1 cellular context compared by ENCODE assay signal in genomic region chr1:221832151-221832550, GRCh38.
TF ChIP-seq lines count a peak whose summit lies in the region.

No MANE protein-coding gene starts in this region.

TF ChIP-seq in IMR-90, 13 proteins besides CTCF, POLR2A, EP300 and RAD21:
- TF ChIP-seq CEBPB (IDR thresholded peaks at IDR 0.05; ENCODE audit: low read depth, low read length), result no peak
- TF ChIP-seq BHLHE40 (IDR thresholded peaks at IDR 0.05; ENCODE audit: low read depth, low read length), result no peak
- no peak for TF ChIP-seq NFE2L2 (IDR thresholded peaks at IDR 0.05; ENCODE audit: low read depth, low read length)
- no peak for TF ChIP-seq MAZ (IDR thresholded peaks at IDR 0.05; ENCODE audit: borderline replicate concordance, low read depth, low read length)
- TF ChIP-seq ELK1 (IDR thresholded peaks at IDR 0.05; ENCODE audit: borderline replicate concordance, low read depth, low read length), result no peak
- TF ChIP-seq USF2 (IDR thresholded peaks at IDR 0.05; ENCODE audit: low read depth, low read length), result no peak
- no peak for TF ChIP-seq SMC3 (IDR thresholded peaks at IDR 0.05; ENCODE audit: low read depth, low read length)
- no peak for TF ChIP-seq MAFK (IDR thresholded peaks at IDR 0.05; ENCODE audit: low read depth, low read length)
- TF ChIP-seq FOS (IDR thresholded peaks at IDR 0.05; ENCODE audit: low read depth, low read length), result no peak
- TF ChIP-seq CHD1 (IDR thresholded peaks at IDR 0.05; ENCODE audit: low read depth, low read length), result no peak
- no peak for TF ChIP-seq RCOR1 (IDR thresholded peaks at IDR 0.05; ENCODE audit: insufficient replicate concordance, low read length)
- TF ChIP-seq RFX5 (IDR thresholded peaks at IDR 0.05; ENCODE audit: low read depth, low read length), result no peak
- TF ChIP-seq MXI1 (IDR thresholded peaks at IDR 0.05; ENCODE audit: borderline replicate concordance, low read depth, low read length), result no peak
TF ChIP-seq in IMR-90: peak in this region for 0.
